5 cellular contexts compared by ENCODE assay signal in genomic region chr12:26310489-26310888, GRCh38.
A peak's percentile ranks its signal among the peaks of the same experiment; 100 is the strongest.
DNase-seq lines count a peak whose midpoint lies in the region; ATAC-seq, FAIRE-seq and TF ChIP-seq lines count a peak whose summit lies in the region.
"Not testable (repeated sequence)": the region's sequence is repeated elsewhere in the genome, so short reads cannot be mapped to it uniquely, and the experiment has no call there.

No MANE protein-coding gene starts in this region.

- not testable (repeated sequence) for H3K79me2 ChIP-seq in K562 (ENCODE audit: control insufficient read depth, insufficient read depth, low read length)

- not testable (repeated sequence) for ATAC-seq in K562; stimulated activated naive B cell treated with anti-CD40 and anti-IgM and Interleukin-4, amounts not matched to agents 10 μg/mL and 1 μg/mL and 100 μg/mL, for 72 hours (replicated peaks)

- not testable (repeated sequence) for H3K4me1 ChIP-seq in HEK293 (ENCODE audit: control insufficient read depth, insufficient read depth, low read length); K562 (replicated peaks in 1 of 2; ENCODE audit: control insufficient read depth in 2 of 2, insufficient read depth in 2 of 2, low read length in 2 of 2)

- not testable (repeated sequence) for TF ChIP-seq CTCF in HEK293 (tag by site-specific recombination; IDR thresholded peaks at IDR 0.05); K562 (IDR thresholded peaks at IDR 0.05 in 2 of 3, conservative IDR thresholded peaks at IDR 0.05 in 1 of 3; ENCODE audit: insufficient read depth in 2 of 3, low read depth in 1 of 3, low read length in 3 of 3); progenitor cell of endocrine pancreas (IDR thresholded peaks at IDR 0.05; ENCODE audit: unreplicated experiment)

- H3K9me3 ChIP-seq in HEK293 (ENCODE audit: control insufficient read depth, insufficient read depth, low read depth, low read length); K562 (replicated peaks; ENCODE audit: control insufficient read depth, insufficient read depth, low read depth, low read length): not testable (repeated sequence)

- not testable (repeated sequence) for H3K9me1 ChIP-seq in K562 (ENCODE audit: control insufficient read depth, insufficient read depth, low read length)

- H3K27ac Mint-ChIP-seq in progenitor cell of endocrine pancreas, result peak overlapping the region; percentile 62
- H3K27ac Mint-ChIP-seq in stimulated activated naive B cell treated with anti-CD40 and anti-IgM and Interleukin-4, amounts not matched to agents 10 μg/mL and 1 μg/mL and 100 μg/mL, for 72 hours, result peak overlapping the region; percentile 9

- H3K36me3 Mint-ChIP-seq in progenitor cell of endocrine pancreas (ENCODE audit: insufficient read depth), result not testable (repeated sequence)
- H3K36me3 Mint-ChIP-seq in stimulated activated naive B cell treated with anti-CD40 and anti-IgM and Interleukin-4, amounts not matched to agents 10 μg/mL and 1 μg/mL and 100 μg/mL, for 72 hours, result peaks cover 5 to 29% of the 10 kb centered on the region in 2 donors

- intact Hi-C loops in K562 (cut with micrococcal nuclease), result not testable (repeated sequence)

- H3K9me3 Mint-ChIP-seq in progenitor cell of endocrine pancreas (ENCODE audit: low read depth), result peaks cover 58% of the 10 kb centered on the region
- peaks cover 20 to 27% of the 10 kb centered on the region in 2 donors for H3K9me3 Mint-ChIP-seq in stimulated activated naive B cell treated with anti-CD40 and anti-IgM and Interleukin-4, amounts not matched to agents 10 μg/mL and 1 μg/mL and 100 μg/mL, for 72 hours

- not testable (repeated sequence) for BruUV-seq in K562 (replicated peaks; lab: Mats Ljungman, UMichigan)

- POLR2A ChIA-PET in HEK293 (lab: Yijun Ruan, JAX); K562 (lab: Yijun Ruan, JAX): not testable (repeated sequence)

- WGBS in K562 (ENCODE audit: insufficient coverage, low coverage, missing lambda C conversion rate), result 17% methylated on average over 6 of the region's 6 CpGs

- H2AFZ ChIP-seq in K562 (ENCODE audit: low read depth, low read length), result not testable (repeated sequence)

- not testable (repeated sequence) for DNase-seq in GM19239 (ENCODE audit: insufficient read length, low spot score); K562 (ENCODE audit: extremely low read depth in 1 of 4, low spot score in 3 of 4); progenitor cell of endocrine pancreas (ENCODE audit: low spot score, unreplicated experiment); stimulated activated naive B cell treated with anti-CD40 and anti-IgM and Interleukin-4, amounts not matched to agents 10 μg/mL and 1 μg/mL and 100 μg/mL, for 72 hours

- FAIRE-seq in GM19239 (lab: Jason Lieb, UNC), result peak; percentile 4
- FAIRE-seq in K562 (lab: Jason Lieb, UNC), result not testable (repeated sequence)

- H3K27me3 ChIP-seq in K562 (ENCODE audit: control insufficient read depth in 2 of 2, insufficient read depth in 2 of 2, low read length in 2 of 2), result not testable (repeated sequence)

- H3K36me3 ChIP-seq in HEK293 (ENCODE audit: control insufficient read depth in 2 of 2, insufficient read depth in 1 of 2, low read length in 2 of 2); K562 (ENCODE audit: control insufficient read depth, insufficient read depth, low read length): not testable (repeated sequence)

- H3K4me2 ChIP-seq in K562 (ENCODE audit: insufficient read depth, low read length), result not testable (repeated sequence)

- not testable (repeated sequence) for H3K4me1 Mint-ChIP-seq in progenitor cell of endocrine pancreas (ENCODE audit: low read depth); stimulated activated naive B cell treated with anti-CD40 and anti-IgM and Interleukin-4, amounts not matched to agents 10 μg/mL and 1 μg/mL and 100 μg/mL, for 72 hours

- H3K27me3 Mint-ChIP-seq in progenitor cell of endocrine pancreas; stimulated activated naive B cell treated with anti-CD40 and anti-IgM and Interleukin-4, amounts not matched to agents 10 μg/mL and 1 μg/mL and 100 μg/mL, for 72 hours: not testable (repeated sequence)

- H3K4me3 Mint-ChIP-seq in progenitor cell of endocrine pancreas (ENCODE audit: low read depth); stimulated activated naive B cell treated with anti-CD40 and anti-IgM and Interleukin-4, amounts not matched to agents 10 μg/mL and 1 μg/mL and 100 μg/mL, for 72 hours: not testable (repeated sequence)

- in situ Hi-C loops in K562 (cut with MboI), result not testable (repeated sequence)

- not testable (repeated sequence) for H4K20me1 ChIP-seq in K562 (replicated peaks; ENCODE audit: control insufficient read depth, insufficient read depth, low read length)

- H3K9ac ChIP-seq in K562 (ENCODE audit: insufficient read depth in 1 of 2, low read depth in 2 of 2, low read length in 2 of 2), result not testable (repeated sequence)

- TF ChIP-seq EP300 in K562 (IDR thresholded peaks at IDR 0.05; ENCODE audit: low read length), result not testable (repeated sequence)

- TF ChIP-seq POLR2A in K562 (conservative IDR thresholded peaks at IDR 0.05), result not testable (repeated sequence)

- not testable (repeated sequence) for H3K27ac ChIP-seq in HEK293 (ENCODE audit: extremely low read depth, low read depth, low read length); K562 (ENCODE audit: extremely low read depth, low read depth, low read length)

- not testable (repeated sequence) for H3K4me3 ChIP-seq in HEK293 (ENCODE audit: low read depth, low read length); K562

- TF ChIP-seq RAD21 in K562 (CRISPR knock-in tag; conservative IDR thresholded peaks at IDR 0.05 in 1 of 2, IDR thresholded peaks at IDR 0.05 in 1 of 2), result not testable (repeated sequence)

- CTCF ChIA-PET in HEK293 (lab: Yijun Ruan, JAX); K562 (lab: Yijun Ruan, JAX; ENCODE audit: low intra/inter-chr PET ratio): not testable (repeated sequence)

TF ChIP-seq in HEK293, 187 proteins besides CTCF, POLR2A, EP300 and RAD21 (continues in another document):
- TF ChIP-seq, protein P1, sequence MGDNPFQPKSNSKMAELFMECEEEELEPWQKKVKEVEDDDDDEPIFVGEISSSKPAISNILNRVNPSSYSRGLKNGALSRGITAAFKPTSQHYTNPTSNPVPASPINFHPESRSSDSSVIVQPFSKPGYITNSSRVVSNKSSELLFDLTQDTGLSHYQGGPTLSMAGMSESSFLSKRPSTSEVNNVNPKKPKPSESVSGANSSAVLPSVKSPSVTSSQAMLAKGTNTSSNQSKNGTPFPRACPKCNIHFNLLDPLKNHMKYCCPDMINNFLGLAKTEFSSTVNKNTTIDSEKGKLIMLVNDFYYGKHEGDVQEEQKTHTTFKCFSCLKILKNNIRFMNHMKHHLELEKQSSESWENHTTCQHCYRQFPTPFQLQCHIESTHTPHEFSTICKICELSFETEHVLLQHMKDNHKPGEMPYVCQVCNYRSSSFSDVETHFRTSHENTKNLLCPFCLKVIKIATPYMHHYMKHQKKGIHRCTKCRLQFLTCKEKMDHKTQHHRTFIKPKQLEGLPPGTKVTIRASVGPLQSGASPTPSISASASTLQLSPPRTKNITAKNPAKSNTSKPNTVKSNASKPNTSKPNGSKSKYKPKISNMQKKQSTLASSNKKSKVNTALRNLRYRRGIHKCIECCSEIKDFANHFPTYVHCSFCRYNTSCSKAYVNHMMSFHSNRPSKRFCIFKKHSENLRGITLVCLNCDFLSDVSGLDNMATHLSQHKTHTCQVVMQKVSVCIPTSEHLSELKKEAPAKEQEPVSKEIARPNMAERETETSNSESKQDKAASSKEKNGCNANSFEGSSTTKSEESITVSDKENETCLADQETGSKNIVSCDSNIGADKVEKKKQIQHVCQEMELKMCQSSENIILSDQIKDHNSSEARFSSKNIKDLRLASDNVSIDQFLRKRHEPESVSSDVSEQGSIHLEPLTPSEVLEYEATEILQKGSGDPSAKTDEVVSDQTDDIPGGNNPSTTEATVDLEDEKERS (tag by site-specific recombination; IDR thresholded peaks at IDR 0.05), result peak; percentile 81; the same call in 1 of the 2 replicates
- TF ChIP-seq, protein P2, sequence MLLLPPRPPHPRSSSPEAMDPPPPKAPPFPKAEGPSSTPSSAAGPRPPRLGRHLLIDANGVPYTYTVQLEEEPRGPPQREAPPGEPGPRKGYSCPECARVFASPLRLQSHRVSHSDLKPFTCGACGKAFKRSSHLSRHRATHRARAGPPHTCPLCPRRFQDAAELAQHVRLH (tag by site-specific recombination; IDR thresholded peaks at IDR 0.05), result peak; percentile 60; the same call in 1 of the 2 replicates

TF ChIP-seq in K562, 482 proteins besides CTCF, POLR2A, EP300 and RAD21:
- peak; percentile 89 for TF ChIP-seq ZNF146 (CRISPR knock-in tag; IDR thresholded peaks at IDR 0.05; ENCODE audit: unreplicated experiment)
TF ChIP-seq in K562: peak in this region for 1; not testable (repeated sequence) for 481.
